Comparison of ENCODE assay signal across 24 cellular contexts in the genomic region with DNA sequence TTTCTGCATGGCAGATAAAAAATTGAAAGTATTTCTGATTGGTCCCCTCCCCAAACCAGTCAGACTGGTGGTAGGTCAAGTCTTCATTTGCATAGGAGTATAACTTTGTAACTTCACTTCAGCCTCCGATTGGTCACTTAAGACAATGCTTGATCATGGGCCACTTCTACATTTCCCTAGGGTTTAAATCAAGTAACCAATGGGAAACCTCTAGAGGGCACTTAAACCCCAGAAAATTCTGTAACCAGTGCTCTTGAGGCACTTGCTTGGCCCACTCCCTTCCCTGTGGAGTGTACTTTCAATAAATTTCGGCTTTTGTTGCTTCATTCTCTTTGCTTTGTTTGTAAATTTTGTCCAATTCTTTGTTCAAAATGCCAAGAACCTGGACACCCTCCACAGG.
"Had no signal": no experiment of that assay in that cellular context is flagged by ENCODE, and none has a peak within 500 bp of the region (broad histone marks: within the 10 kb centered on the region; RNA-seq: fewer than 3 reads in every experiment).

No MANE protein-coding gene starts in this region.

- DNase-seq: activated B cell treated with CpG ODN at 0.5 μM for 24 hours; activated CD4-positive, alpha-beta T cell treated with anti-CD3 and anti-CD28 coated beads for 36 hours; activated CD4-positive, alpha-beta T cell treated with anti-CD3 and anti-CD28 coated beads, Interleukin-2, amount 50 U/mL, for 48 hours; activated naive CD4-positive, alpha-beta T cell treated with Interleukin-2 at 50 U/mL for 16 hours; activated naive CD8-positive, alpha-beta T cell treated with anti-CD3 and anti-CD28 coated beads, Interleukin-2, amount 10 ng/mL, durations not matched to agents 7 days and 5 days; activated T-cell treated with anti-CD3 and anti-CD28 coated beads, Interleukin-2, amount 50 U/mL, for 48 hours; amniotic stem cell; dorsolateral prefrontal cortex; effector memory CD8-positive, alpha-beta T cell; hippocampal formation; left ventricle myocardium superior; mammary epithelial cell; pancreas; right cardiac atrium; stimulated activated CD4-positive, alpha-beta T cell treated with anti-CD3 and anti-CD28 coated beads, Interleukin-4, amount 100 ng/mL, for 24 hours; stimulated activated naive CD4-positive, alpha-beta T cell treated with Interleukin-2 at 50 U/mL for 16 hours; T1000; upper lobe of left lung had no signal

- H3K4me3 ChIP-seq: breast epithelium, dorsolateral prefrontal cortex, esophagus muscularis mucosa, pancreas, upper lobe of left lung had no signal

- ATAC-seq: activated CD4-positive, alpha-beta T cell treated with anti-CD3 and anti-CD28 coated beads for 36 hours; effector memory CD8-positive, alpha-beta T cell; left ventricle myocardium superior; natural killer cell treated with Interleukin-12 subunit alpha and Interleukin-12 subunit beta and Interleukin-15 and Interleukin-18, amount 100 ng/mL, for 72 hours; pancreas; right cardiac atrium had no signal

- FAIRE-seq: colon, frontal cortex, islet of Langerhans, pancreas had no signal
